28 cellular contexts compared by ENCODE assay signal in genomic region chr1:243332440-243332839, GRCh38.
"Had no signal": no experiment of that assay in that cellular context is flagged by ENCODE, and none has a peak within 500 bp of the region (broad histone marks: within the 10 kb centered on the region; RNA-seq: fewer than 3 reads in every experiment).

No MANE protein-coding gene starts in this region.

- H3K27ac Mint-ChIP-seq: dendritic cell treated with granulocyte-macrophage colony-stimulating factor and Interleukin-4, amounts not matched to agents 40 ng/mL and 50 ng/mL, for 4 days; effector memory CD8-positive, alpha-beta T cell; endodermal cell; mesothelial cell of epicardium had no signal

- H3K9me3 ChIP-seq: esophagus squamous epithelium, gastrocnemius medialis, heart right ventricle, left lung, lower lobe of right lung, mucosa of descending colon had no signal

- H3K4me3 Mint-ChIP-seq: dendritic cell treated with granulocyte-macrophage colony-stimulating factor and Interleukin-4, amounts not matched to agents 40 ng/mL and 50 ng/mL, for 4 days; effector memory CD8-positive, alpha-beta T cell; endodermal cell; mesothelial cell of epicardium; naive B cell; naive thymus-derived CD8-positive, alpha-beta T cell had no signal

- FAIRE-seq: endometrium, islet of Langerhans, keratinocyte had no signal

- H3K27ac ChIP-seq: epithelial cell of prostate, esophagus squamous epithelium, gastrocnemius medialis, heart right ventricle, left lung, lower lobe of right lung had no signal

- H3K27me3 Mint-ChIP-seq: dendritic cell treated with granulocyte-macrophage colony-stimulating factor and Interleukin-4, amounts not matched to agents 40 ng/mL and 50 ng/mL, for 4 days; effector memory CD8-positive, alpha-beta T cell; naive B cell; naive thymus-derived CD8-positive, alpha-beta T cell had no signal

- ATAC-seq: effector memory CD8-positive, alpha-beta T cell; esophagus mucosa; gastrocnemius medialis; heart right ventricle; left cardiac atrium; left lung; left ventricle myocardium superior; lower lobe of right lung; mucosa of descending colon; naive thymus-derived CD8-positive, alpha-beta T cell had no signal

- H3K27me3 ChIP-seq: esophagus squamous epithelium, gastrocnemius medialis, heart right ventricle, left lung had no signal

- H3K4me3 ChIP-seq: esophagus squamous epithelium, gastrocnemius medialis, heart right ventricle, left lung, lower lobe of right lung, mucosa of descending colon had no signal

- DNase-seq: cortex of kidney; effector CD8-positive, alpha-beta T cell; effector memory CD8-positive, alpha-beta T cell; endodermal cell; erythroblast; esophagus squamous epithelium; foreskin fibroblast; foreskin melanocyte; gastrocnemius medialis; glutamatergic neuron; head of caudate nucleus; heart right ventricle; hippocampal formation; left cardiac atrium; left lung; left ventricle myocardium superior; lower lobe of right lung; mesenchymal stem cell; mucosa of descending colon; naive B cell; naive thymus-derived CD8-positive, alpha-beta T cell had no signal

- H3K9me3 Mint-ChIP-seq: dendritic cell treated with granulocyte-macrophage colony-stimulating factor and Interleukin-4, amounts not matched to agents 40 ng/mL and 50 ng/mL, for 4 days; effector memory CD8-positive, alpha-beta T cell; endodermal cell; naive B cell; naive thymus-derived CD8-positive, alpha-beta T cell had no signal

- H3K4me1 ChIP-seq: esophagus squamous epithelium, heart right ventricle, left lung, lower lobe of right lung had no signal
